In genomic region chr6:141486942-141487341, GRCh38 we compare ENCODE assay signal across 18 cellular contexts.
DNase-seq lines count a peak whose midpoint lies in the region; ATAC-seq, FAIRE-seq and TF ChIP-seq lines count a peak whose summit lies in the region.
"Had no signal": no experiment of that assay in that cellular context is flagged by ENCODE, and none has a peak within 500 bp of the region (broad histone marks: within the 10 kb centered on the region; RNA-seq: fewer than 3 reads in every experiment).

No MANE protein-coding gene starts in this region.

- H3K36me3 ChIP-seq in HepG2 (replicated peaks in 1 of 2; ENCODE audit: control insufficient read depth in 1 of 2, insufficient read depth in 2 of 2, low read length in 2 of 2) = no peaks in the 10 kb centered on the region
- no peaks in the 10 kb centered on the region for H3K36me3 ChIP-seq in right lobe of liver
- no peaks in the 10 kb centered on the region for H3K36me3 ChIP-seq in GM12878 (ENCODE audit: control insufficient read depth in 2 of 2, insufficient read depth in 2 of 2, low read length in 1 of 2)

- H3K9ac ChIP-seq in HepG2 (ENCODE audit: insufficient read depth, low read depth, low read length) (no peak overlapping the region), GM12878 (ENCODE audit: control insufficient read depth, insufficient read depth, low read length) (no peak overlapping the region)

- TF ChIP-seq CTCF in HepG2 (CRISPR knock-in tag; IDR thresholded peaks at IDR 0.05) (no peak), right lobe of liver (IDR thresholded peaks at IDR 0.05) (no peak), GM12878 (IDR thresholded peaks at IDR 0.05 in 2 of 3, conservative IDR thresholded peaks at IDR 0.05 in 1 of 3; ENCODE audit: control insufficient read depth in 2 of 3, extremely low read depth in 1 of 3, insufficient read depth in 1 of 3, low read depth in 3 of 3, low read length in 3 of 3) (no peak)

- H3K27me3 ChIP-seq in HepG2 (ENCODE audit: control insufficient read depth in 1 of 2, insufficient read depth in 2 of 2, low read length in 2 of 2) (no peaks in the 10 kb centered on the region; a peak in 1 of 5 replicates), right lobe of liver (no peaks in the 10 kb centered on the region), GM12878 (replicated peaks in 1 of 2; ENCODE audit: control insufficient read depth in 2 of 2, insufficient read depth in 2 of 2, low read length in 1 of 2) (no peaks in the 10 kb centered on the region)

- peak overlapping the region; percentile 63 for H3K27ac Mint-ChIP-seq in stimulated activated memory B cell treated with anti-CD40 and anti-IgM and Interleukin-4, amounts not matched to agents 10 μg/mL and 1 μg/mL and 100 μg/mL, for 72 hours

- POLR2A ChIA-PET in HepG2 (lab: Yijun Ruan, JAX) (no interaction called here), GM12878 (lab: Charles Lee) (no interaction called here)

- RAD21 ChIA-PET in GM12878 (lab: Charles Lee; ENCODE audit: unreplicated experiment) = no interaction called here

- TF ChIP-seq EP300 in HepG2 (IDR thresholded peaks at IDR 0.05; ENCODE audit: low read depth in 2 of 2, low read length in 2 of 2) (no peak), HepG2 (CRISPR knock-in tag; IDR thresholded peaks at IDR 0.05; ENCODE audit: borderline replicate concordance) (no peak), GM12878 (IDR thresholded peaks at IDR 0.05; ENCODE audit: borderline replicate concordance in 1 of 2, control insufficient read depth in 1 of 2, low read depth in 2 of 2, low read length in 2 of 2) (no peak)

- FAIRE-seq in HepG2 (lab: Jason Lieb, UNC) (no peak), GM12878 (lab: Jason Lieb, UNC) (no peak)

- no peaks in the 10 kb centered on the region for H3K9me3 ChIP-seq in HepG2 (ENCODE audit: low read length)
- H3K9me3 ChIP-seq in right lobe of liver = no peaks in the 10 kb centered on the region
- peaks cover 1% of the 10 kb centered on the region; the same call in 2 of the 3 replicates for H3K9me3 ChIP-seq in GM12878 (replicated peaks; ENCODE audit: control insufficient read depth, insufficient read depth, low read length)

- in situ Hi-C loops in HepG2 (cut with HindIII; ENCODE audit: extremely low pct_ligation_motif_present, low pct_unique_long_range_greater_than_20kb) (no loop called here), GM12878 (cut with MboI) (no loop called here)

- H3K4me3 ChIP-seq in HepG2 (replicated peaks in 1 of 3; ENCODE audit: insufficient read depth in 1 of 3, low read depth in 2 of 3, low read length in 3 of 3) = no peak overlapping the region
- no peak overlapping the region for H3K4me3 ChIP-seq in right lobe of liver
- H3K4me3 ChIP-seq in GM12878 = no peak overlapping the region

- 45% methylated on average over 3 of the region's 3 CpGs for WGBS in HepG2 (ENCODE audit: low lambda C conversion rate)
- WGBS in right lobe of liver (ENCODE audit: insufficient coverage, low coverage, low lambda C conversion rate, missing lambda C conversion rate) = 78% methylated on average over 3 of the region's 3 CpGs
- 64% methylated on average over 3 of the region's 3 CpGs for WGBS in GM12878 (ENCODE audit: insufficient coverage, insufficient replicate concordance, low lambda C conversion rate, missing lambda C conversion rate)

- peak; percentile 27 for DNase-seq in NCI-H1092 treated with DMSO at 0.1 percent for 48 hours (lab: John Stamatoyannopoulos, UW)
- no peak for DNase-seq in NCI-H1092 (lab: John Stamatoyannopoulos, UW)
- DNase-seq in HepG2 (ENCODE audit: low spot score) = no peak
- no peak for DNase-seq in right lobe of liver
- DNase-seq in GM12878 (ENCODE audit: low read depth, low spot score) = no peak
- no peak for DNase-seq in posterior vena cava (ENCODE audit: low spot score)
- DNase-seq: Calu3; CD8-positive, alpha-beta memory T cell; GDM1; KBM-7; NCI-H1694 treated with DMSO at 0.1 percent for 48 hours; NCI-H524 treated with DMSO at 0.1 percent for 48 hours; T-cell had no signal

- H4K20me1 ChIP-seq in HepG2 (ENCODE audit: insufficient read depth, low read length) (no peaks in the 10 kb centered on the region), GM12878 (ENCODE audit: control insufficient read depth, insufficient read depth) (no peaks in the 10 kb centered on the region)

- BruUV-seq in HepG2 (replicated peaks; lab: Mats Ljungman, UMichigan) = no TSS peak
- BruUV-seq in GM12878 (replicated peaks; lab: Mats Ljungman, UMichigan) = no TSS peak

- H3K79me2 ChIP-seq in HepG2 (ENCODE audit: insufficient read depth, low read length) (no peaks in the 10 kb centered on the region), GM12878 (ENCODE audit: control insufficient read depth, insufficient read depth, low read length) (no peaks in the 10 kb centered on the region)

- no peak for TF ChIP-seq POLR2A in HepG2 (IDR thresholded peaks at IDR 0.05; ENCODE audit: insufficient read depth in 1 of 2, low read depth in 2 of 2, low read length in 2 of 2)
- TF ChIP-seq POLR2A in right lobe of liver (IDR thresholded peaks at IDR 0.05) = no peak
- TF ChIP-seq POLR2A in GM12878 (IDR thresholded peaks at IDR 0.05; ENCODE audit: low read depth, low read length) = no peak

- CTCF ChIA-PET in HepG2 (lab: Yijun Ruan, JAX; ENCODE audit: low intra/inter-chr PET ratio, low total read pairs) (no interaction called here), GM12878 (lab: Yijun Ruan, JAX) (no interaction called here)

- SMC1A ChIA-PET in GM12878 (lab: Charles Lee; ENCODE audit: uncharacterized antibody, unreplicated experiment) = no interaction called here

- H3K9me3 Mint-ChIP-seq in stimulated activated memory B cell treated with anti-CD40 and anti-IgM and Interleukin-4, amounts not matched to agents 10 μg/mL and 1 μg/mL and 100 μg/mL, for 72 hours = no peaks in the 10 kb centered on the region

- TF ChIP-seq RAD21 in HepG2 (CRISPR knock-in tag; IDR thresholded peaks at IDR 0.05) = no peak
- no peak for TF ChIP-seq RAD21 in GM12878 (IDR thresholded peaks at IDR 0.05; ENCODE audit: insufficient read depth, low read depth, low read length)

- no peak overlapping the region for H3K27ac ChIP-seq in HepG2 (ENCODE audit: extremely low read length, insufficient read depth, low read length)
- no peak overlapping the region for H3K27ac ChIP-seq in right lobe of liver
- H3K27ac ChIP-seq in GM12878 (ENCODE audit: control insufficient read depth, insufficient read depth) = no peak overlapping the region
- H3K27ac ChIP-seq: C4-2B had no signal

- no peak overlapping the region for H3K4me3 Mint-ChIP-seq in stimulated activated memory B cell treated with anti-CD40 and anti-IgM and Interleukin-4, amounts not matched to agents 10 μg/mL and 1 μg/mL and 100 μg/mL, for 72 hours
- H3K4me3 Mint-ChIP-seq: T-cell had no signal

- H3K4me2 ChIP-seq in HepG2 (ENCODE audit: low read depth, low read length) = no peak overlapping the region
- no peak overlapping the region for H3K4me2 ChIP-seq in GM12878 (ENCODE audit: control insufficient read depth, insufficient read depth)

- no peaks in the 10 kb centered on the region for H3K4me1 ChIP-seq in HepG2 (ENCODE audit: insufficient read depth, low read length)
- H3K4me1 ChIP-seq in right lobe of liver = peaks cover 0 to 4% (median 0%) of the 10 kb centered on the region in 4 donors
- peaks cover 5% of the 10 kb centered on the region for H3K4me1 ChIP-seq in GM12878 (ENCODE audit: control insufficient read depth, insufficient read depth, low read length)

- ATAC-seq in HepG2 (no peak), right lobe of liver (no peak), GM12878 (no peak), HG03520 (IDR thresholded peaks at IDR 0.05; ENCODE audit: unreplicated experiment) (no peak)
- no peak for ATAC-seq in stimulated activated memory B cell treated with anti-CD40 and anti-IgM and Interleukin-4, amounts not matched to agents 10 μg/mL and 1 μg/mL and 100 μg/mL, for 72 hours
- ATAC-seq: Panc1, SK-N-SH treated with all-trans-retinoic acid at 6 μM for 48 hours, T-cell had no signal

- intact Hi-C loops in HepG2 (cut with micrococcal nuclease; ENCODE audit: unreplicated experiment) (no loop called here), right lobe of liver (cut with DNase I) (no loop called here), GM12878 (cut with micrococcal nuclease; ENCODE audit: unreplicated experiment) (no loop called here), posterior vena cava (cut with DNase I) (no loop called here)

- H3K4me1 Mint-ChIP-seq in stimulated activated memory B cell treated with anti-CD40 and anti-IgM and Interleukin-4, amounts not matched to agents 10 μg/mL and 1 μg/mL and 100 μg/mL, for 72 hours = peaks cover 28% of the 10 kb centered on the region

- H3K36me3 Mint-ChIP-seq in stimulated activated memory B cell treated with anti-CD40 and anti-IgM and Interleukin-4, amounts not matched to agents 10 μg/mL and 1 μg/mL and 100 μg/mL, for 72 hours = no peaks in the 10 kb centered on the region
- H3K36me3 Mint-ChIP-seq: CD8-positive, alpha-beta memory T cell; T-cell had no signal

- H2AFZ ChIP-seq in HepG2 (ENCODE audit: low read length) = no peak overlapping the region
- no peak overlapping the region for H2AFZ ChIP-seq in GM12878 (ENCODE audit: control insufficient read depth, low read depth, low read length)

- H3K27me3 Mint-ChIP-seq in stimulated activated memory B cell treated with anti-CD40 and anti-IgM and Interleukin-4, amounts not matched to agents 10 μg/mL and 1 μg/mL and 100 μg/mL, for 72 hours = no peaks in the 10 kb centered on the region
- H3K27me3 Mint-ChIP-seq: CD8-positive, alpha-beta memory T cell; T-cell had no signal

TF ChIP-seq in HepG2, 621 proteins besides CTCF, POLR2A, EP300 and RAD21:
- no peak for TF ChIP-seq NFYB (CRISPR knock-in tag; IDR thresholded peaks at IDR 0.05)
- TF ChIP-seq MAFK (conservative IDR thresholded peaks at IDR 0.05 in 1 of 2, IDR thresholded peaks at IDR 0.05 in 1 of 2; ENCODE audit: low read length in 2 of 2) = peak in 1 of 2 experiments; percentile 41; a peak in 1 of 4 replicates
- no peak for TF ChIP-seq ZNF552 (CRISPR knock-in tag; IDR thresholded peaks at IDR 0.05; ENCODE audit: borderline replicate concordance)
- peak; percentile 95 for TF ChIP-seq LCORL (IDR thresholded peaks at IDR 0.05)
- no peak for TF ChIP-seq LCORL (CRISPR knock-in tag; IDR thresholded peaks at IDR 0.05)
- no peak for TF ChIP-seq ZNF589 (CRISPR knock-in tag; conservative IDR thresholded peaks at IDR 0.05)
- TF ChIP-seq ZNF619 (CRISPR knock-in tag; IDR thresholded peaks at IDR 0.05) = no peak

TF ChIP-seq in GM12878, 131 proteins besides CTCF, POLR2A, EP300 and RAD21:
- no peak for TF ChIP-seq E2F4 (IDR thresholded peaks at IDR 0.05; ENCODE audit: low read depth, low read length)
- peak; percentile 39 for TF ChIP-seq SMAD1 (IDR thresholded peaks at IDR 0.05; ENCODE audit: low read depth, partially characterized antibody)
